In the genomic region with DNA sequence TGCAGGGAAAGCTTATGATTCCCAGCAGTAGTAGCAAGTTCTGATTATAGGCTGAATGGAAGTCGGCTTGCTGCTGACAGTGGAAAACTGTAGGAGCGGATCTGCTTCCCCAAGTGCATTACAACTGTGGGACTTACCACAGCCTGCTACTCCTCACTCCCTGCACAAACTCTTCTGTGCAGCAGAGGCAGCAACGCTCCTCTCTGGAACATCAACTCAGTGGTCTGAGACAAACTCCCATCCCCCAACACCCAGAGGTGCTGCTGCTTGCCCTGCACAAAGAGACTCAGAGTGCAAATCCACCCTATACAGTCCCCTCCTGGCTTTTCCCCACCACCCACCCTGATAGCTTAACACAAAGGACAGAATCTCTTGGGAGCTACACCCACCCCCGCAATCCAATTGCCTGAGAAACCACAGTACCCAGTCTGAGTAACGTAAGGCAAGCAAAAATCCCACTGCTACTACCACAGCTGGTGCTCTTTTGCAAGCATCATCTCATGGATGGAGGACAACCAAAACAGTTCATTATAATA, we compare ENCODE assay signal across 26 cellular contexts.
"Had no signal": no experiment of that assay in that cellular context is flagged by ENCODE, and none has a peak within 500 bp of the region (broad histone marks: within the 10 kb centered on the region; RNA-seq: fewer than 3 reads in every experiment).

No MANE protein-coding gene starts in this region.

- H3K36me3 Mint-ChIP-seq: activated CD8-positive, alpha-beta memory T cell treated with anti-CD3 and anti-CD28 coated beads, Interleukin-2, amount 10 ng/mL, durations not matched to agents 7 days and 5 days; activated naive CD4-positive, alpha-beta T cell treated with anti-CD3 and anti-CD28 coated beads, Interleukin-2, amount 50 U/mL, for 72 hours had no signal

- H3K9me3 Mint-ChIP-seq: nephron progenitor cell had no signal

- DNase-seq: activated B cell treated with CpG ODN at 0.5 μM for 24 hours; activated CD4-positive, alpha-beta T cell treated with anti-CD3 and anti-CD28 coated beads, Interleukin-2, amount 50 U/mL, for 1 hour; activated CD8-positive, alpha-beta memory T cell treated with anti-CD3 and anti-CD28 coated beads, Interleukin-2, amount 10 ng/mL, durations not matched to agents 7 days and 5 days; activated CD8-positive, alpha-beta T cell treated with anti-CD3 and anti-CD28 coated beads, Interleukin-2, amount 10 ng/mL, durations not matched to agents 7 days and 5 days; activated naive CD4-positive, alpha-beta T cell; activated T-cell treated with anti-CD3 and anti-CD28 coated beads for 4 hours; activated T-cell treated with anti-CD3 and anti-CD28 coated beads, Interleukin-2, amount 50 U/mL, for 72 hours; adrenal gland; aorta; body of pancreas; dermis blood vessel endothelial cell; effector CD4-positive, alpha-beta T cell; gastrocnemius medialis; hippocampal formation; left cardiac atrium; left ventricle myocardium superior; nephron progenitor cell; ovary; right lobe of liver; stimulated activated CD4-positive, alpha-beta T cell treated with anti-CD3 and anti-CD28 coated beads, Interleukin-2, amount 100 ng/mL, for 48 hours; stimulated activated naive CD4-positive, alpha-beta T cell treated with Interleukin-2 at 50 U/mL for 16 hours; T-helper 17 cell had no signal

- H3K36me3 ChIP-seq: adrenal gland, gastrocnemius medialis, ovary, right lobe of liver, tibial nerve had no signal

- H3K27ac Mint-ChIP-seq: activated B cell treated with CpG ODN at 0.5 μM for 24 hours; activated CD8-positive, alpha-beta memory T cell treated with anti-CD3 and anti-CD28 coated beads, Interleukin-2, amount 10 ng/mL, durations not matched to agents 7 days and 5 days; activated CD8-positive, alpha-beta T cell treated with anti-CD3 and anti-CD28 coated beads, Interleukin-2, amount 10 ng/mL, durations not matched to agents 7 days and 5 days; activated naive CD4-positive, alpha-beta T cell treated with anti-CD3 and anti-CD28 coated beads, Interleukin-2, amount 50 U/mL, for 72 hours; activated T-cell treated with anti-CD3 and anti-CD28 coated beads, Interleukin-2, amount 50 U/mL, for 72 hours; nephron progenitor cell; progenitor cell of endocrine pancreas; T-helper 17 cell had no signal

- H3K4me3 ChIP-seq: adrenal gland, body of pancreas, gastrocnemius medialis, ovary, right lobe of liver, tibial nerve had no signal

- H3K9me3 ChIP-seq: adrenal gland, body of pancreas, gastrocnemius medialis, ovary, right lobe of liver had no signal

- H3K4me1 ChIP-seq: adrenal gland, body of pancreas, gastrocnemius medialis, right lobe of liver, tibial nerve had no signal

- H3K4me3 Mint-ChIP-seq: activated B cell treated with CpG ODN at 0.5 μM for 24 hours; activated CD8-positive, alpha-beta memory T cell treated with anti-CD3 and anti-CD28 coated beads, Interleukin-2, amount 10 ng/mL, durations not matched to agents 7 days and 5 days; activated CD8-positive, alpha-beta T cell treated with anti-CD3 and anti-CD28 coated beads, Interleukin-2, amount 10 ng/mL, durations not matched to agents 7 days and 5 days; activated T-cell treated with anti-CD3 and anti-CD28 coated beads, Interleukin-2, amount 50 U/mL, for 72 hours; nephron progenitor cell; T-helper 17 cell had no signal

- H3K27ac ChIP-seq: adrenal gland, body of pancreas, epithelial cell of prostate, gastrocnemius medialis, ovary, right lobe of liver, tibial nerve had no signal

- H3K27me3 Mint-ChIP-seq: activated B cell treated with CpG ODN at 0.5 μM for 24 hours; activated CD8-positive, alpha-beta memory T cell treated with anti-CD3 and anti-CD28 coated beads, Interleukin-2, amount 10 ng/mL, durations not matched to agents 7 days and 5 days; progenitor cell of endocrine pancreas; T-helper 17 cell had no signal

- ATAC-seq: activated CD8-positive, alpha-beta memory T cell treated with anti-CD3 and anti-CD28 coated beads, Interleukin-2, amount 10 ng/mL, durations not matched to agents 7 days and 5 days; activated CD8-positive, alpha-beta T cell treated with anti-CD3 and anti-CD28 coated beads, Interleukin-2, amount 10 ng/mL, durations not matched to agents 7 days and 5 days; activated naive CD4-positive, alpha-beta T cell treated with anti-CD3 and anti-CD28 coated beads, Interleukin-2, amount 50 U/mL, for 72 hours; activated T-cell treated with anti-CD3 and anti-CD28 coated beads, Interleukin-2, amount 50 U/mL, for 72 hours; body of pancreas; gastrocnemius medialis; left cardiac atrium; left ventricle myocardium superior; right lobe of liver; T-helper 17 cell had no signal

- H3K4me1 Mint-ChIP-seq: activated B cell treated with CpG ODN at 0.5 μM for 24 hours; activated CD8-positive, alpha-beta memory T cell treated with anti-CD3 and anti-CD28 coated beads, Interleukin-2, amount 10 ng/mL, durations not matched to agents 7 days and 5 days; nephron progenitor cell; T-helper 17 cell had no signal

- H3K27me3 ChIP-seq: adrenal gland, body of pancreas, gastrocnemius medialis, ovary, right lobe of liver, tibial nerve had no signal
